Comparison of ENCODE assay signal across 11 cellular contexts in genomic region chr7:6438427-6438826, GRCh38. TPM values are rescaled to one million over a fixed set of nuclear protein-coding genes. Genes with fewer than 3 reads are reported as not detected.
DNase-seq lines count a peak whose midpoint lies in the region; ATAC-seq lines count a peak whose summit lies in the region.
"Had no signal": no experiment of that assay in that cellular context is flagged by ENCODE, and none has a peak within 500 bp of the region (broad histone marks: within the 10 kb centered on the region; RNA-seq: fewer than 3 reads in every experiment).

No MANE protein-coding gene starts in this region.

- ATAC-seq in left ventricle myocardium superior (peak; percentile 46), GM19351 (IDR thresholded peaks at IDR 0.05; ENCODE audit: unreplicated experiment) (no peak), GM21381 (IDR thresholded peaks at IDR 0.05; ENCODE audit: unreplicated experiment) (no peak)

- intact Hi-C loops in left ventricle myocardium superior (cut with micrococcal nuclease): no loop called here

- DNase-seq in DMS 273 (lab: John Stamatoyannopoulos, UW; ENCODE audit: unreplicated experiment): peak; percentile 27
- DNase-seq in DMS 273 treated with DMSO at 0.1 percent for 48 hours (lab: John Stamatoyannopoulos, UW): no peak
- peak; percentile 11 for DNase-seq in CMK (ENCODE audit: low read depth)
- DNase-seq in RPMI8226: peak; percentile 90
- no peak for DNase-seq in left ventricle myocardium superior
- DNase-seq in stimulated activated CD4-positive, alpha-beta T cell treated with anti-CD3 and anti-CD28 coated beads, Interleukin-15, amount 100 ng/mL, for 24 hours: no peak
- DNase-seq: amniotic stem cell, mammary epithelial cell, NCI-H748 treated with DMSO at 0.1 percent for 48 hours had no signal

RNA-seq across cellular contexts. Expression of gene DAGLB, which starts 9.3 kb away (rescaled TPM):
- 10.1 TPM for total RNA-seq in left ventricle myocardium superior

RNA-seq across cellular contexts. Expression of gene KDELR2, which starts 45.5 kb away (rescaled TPM):
- 45.5 TPM for total RNA-seq in left ventricle myocardium superior

Comparison
In these comparisons a context has a peak if more than half of its experiments do, and no peak if none do; other contexts are left out.
1. DNase-seq: peak in DMS 273 (single experiment), CMK (single experiment) and RPMI8226 (single experiment); none in DMS 273 treated with DMSO at 0.1 percent for 48 hours (single experiment), left ventricle myocardium superior (single experiment) and stimulated activated CD4-positive, alpha-beta T cell treated with anti-CD3 and anti-CD28 coated beads, Interleukin-15, amount 100 ng/mL, for 24 hours (single experiment).